ENCODE assay signal across 21 cellular contexts in the genomic region with DNA sequence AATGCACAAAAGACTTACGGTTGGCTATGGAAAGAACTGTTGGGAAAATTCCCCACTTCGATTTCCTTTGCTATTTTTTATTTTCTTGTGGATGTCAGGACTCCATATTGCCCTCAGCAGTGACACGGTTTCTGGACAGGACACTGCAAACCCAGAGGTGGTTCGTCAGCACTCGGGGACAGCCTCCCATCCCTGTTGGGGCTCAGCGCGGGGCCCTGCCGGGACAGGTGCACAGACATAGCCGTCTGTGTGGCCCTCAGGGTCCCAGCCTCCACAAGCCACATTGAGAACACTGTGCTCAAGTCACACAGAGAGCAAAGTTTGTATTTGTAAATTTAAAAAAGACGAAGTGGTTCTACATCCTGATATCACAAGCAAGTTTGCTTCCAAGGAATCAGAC. TPM values are rescaled to one million over a fixed set of nuclear protein-coding genes. Genes with fewer than 3 reads are reported as not detected.
"Had no signal": no experiment of that assay in that cellular context is flagged by ENCODE, and none has a peak within 500 bp of the region (broad histone marks: within the 10 kb centered on the region; RNA-seq: fewer than 3 reads in every experiment).

No MANE protein-coding gene starts in this region.

- DNase-seq: Karpas-422, KBM-7, MM.1S, MV-4-11, NCI-H1092, NCI-H1105, NCI-H1417 treated with DMSO at 0.1 percent for 48 hours, NCI-H1694 treated with DMSO at 0.1 percent for 48 hours, NCI-H2171 treated with DMSO at 0.1 percent for 48 hours, NCI-H446, NCI-H524 treated with DMSO at 0.1 percent for 48 hours, NCI-H774, PC-9, SIG-M5 had no signal

- H3K36me3 ChIP-seq: SJCRH30 had no signal

- H3K4me3 ChIP-seq: PC-9, SJCRH30, SK-N-MC had no signal

- H3K9ac ChIP-seq: KMS-11 had no signal

- H3K4me2 ChIP-seq: KMS-11, PC-9 had no signal

- H3K9me3 ChIP-seq: SJCRH30 had no signal

- H3K4me1 ChIP-seq: SJCRH30 had no signal

- H2AFZ ChIP-seq: PC-9 had no signal

- H3K27ac ChIP-seq: KMS-11, PC-9, RWPE1, SJCRH30, SK-N-MC had no signal

RNA-seq across cellular contexts. Expression of gene MYT1L, which starts 38.7 kb away (rescaled TPM):
- total RNA-seq: MCF 10A, NCI-H460, OCI-LY7, PC-9 had no signal
